Comparison of ENCODE assay signal across 8 cellular contexts in the genomic region with DNA sequence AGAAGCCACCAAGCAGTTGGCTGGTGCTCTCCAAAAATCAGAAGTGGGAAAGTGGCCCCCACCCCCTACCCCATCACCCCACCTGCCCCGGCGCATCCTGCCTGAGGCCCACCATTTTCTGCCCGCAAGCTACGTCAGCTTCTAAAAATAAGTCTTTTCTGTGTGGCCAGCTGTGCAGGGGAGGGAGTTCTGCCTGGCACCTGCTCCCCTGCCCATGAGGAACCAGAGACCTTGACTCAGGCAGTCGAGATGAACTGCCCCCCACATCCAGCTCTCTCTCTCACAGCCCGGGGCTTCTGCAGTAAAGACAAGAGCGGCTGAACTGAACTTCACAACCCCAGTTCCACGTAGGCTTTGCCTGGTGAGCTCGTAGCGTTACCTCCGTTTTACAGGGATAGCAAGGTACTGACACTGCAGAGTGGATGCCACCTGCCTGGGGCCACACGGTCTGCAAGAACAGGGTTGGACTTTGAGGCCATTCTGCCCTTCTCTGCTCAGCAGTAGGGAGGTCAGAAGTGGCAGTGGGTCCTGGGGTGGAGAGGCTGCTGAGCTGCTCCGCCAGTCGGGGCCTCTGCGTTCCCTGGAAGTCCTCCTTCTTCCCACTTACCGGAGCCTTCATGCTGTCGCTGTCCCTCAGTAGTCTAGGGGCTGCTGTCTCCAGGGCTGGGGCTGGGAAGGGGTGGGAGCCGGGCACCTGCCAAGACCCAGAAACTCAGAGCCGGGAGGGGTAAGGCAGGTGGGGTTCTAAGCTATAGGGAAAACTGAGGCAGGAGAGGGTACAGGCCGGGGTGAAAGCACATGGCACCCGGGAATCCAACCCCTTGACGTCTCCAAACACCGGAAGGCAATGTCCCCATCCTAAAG.
DNase-seq lines count a peak whose midpoint lies in the region; ATAC-seq lines count a peak whose summit lies in the region.

No MANE protein-coding gene starts in this region.

- H3K4me3 ChIP-seq in iPS-20b (ENCODE audit: low read length) (peak overlapping the region; percentile 74), subcutaneous abdominal adipose tissue (ENCODE audit: low read depth in 1 of 5, low read length in 5 of 5) (peak overlapping the region; percentile 78 to 86 (median 81))

- H3K9me3 ChIP-seq in iPS-20b (ENCODE audit: insufficient read depth, low read depth, low read length) (no peaks in the 10 kb centered on the region), subcutaneous abdominal adipose tissue (ENCODE audit: control insufficient read depth in 5 of 5, low read length in 5 of 5) (no peaks in the 10 kb centered on the region)

- H3K27me3 ChIP-seq in iPS-20b (ENCODE audit: insufficient read depth, low read length) = peaks cover 10% of the 10 kb centered on the region
- H3K27me3 ChIP-seq in subcutaneous abdominal adipose tissue (ENCODE audit: control insufficient read depth in 5 of 5, insufficient read depth in 4 of 5, low read length in 5 of 5) = peaks cover 0 to 2% (median 0%) of the 10 kb centered on the region in 5 donors

- peak overlapping the region; percentile 89 for H3K27ac Mint-ChIP-seq in activated naive CD8-positive, alpha-beta T cell

- H3K36me3 ChIP-seq in iPS-20b (ENCODE audit: insufficient read depth, low read depth, low read length) (0 out of 2 replicates have a peak, but pooled peaks cover 7% of the 10 kb centered on the region), subcutaneous abdominal adipose tissue (ENCODE audit: control insufficient read depth in 5 of 5, insufficient read depth in 5 of 5, low read length in 5 of 5) (peaks cover 0 to 19% (median 13%) of the 10 kb centered on the region in 5 donors)

- H3K9ac ChIP-seq in iPS-20b (ENCODE audit: low read depth, low read length) (peak overlapping the region; percentile 67; the same call in 1 of the 2 replicates), subcutaneous abdominal adipose tissue (ENCODE audit: low read length in 5 of 5) (peak overlapping the region; percentile 16 to 82 (median 63))

- H3K9me3 Mint-ChIP-seq in activated naive CD8-positive, alpha-beta T cell (ENCODE audit: low read depth) = no peaks in the 10 kb centered on the region

- H3K4me3 Mint-ChIP-seq in activated naive CD8-positive, alpha-beta T cell = peak overlapping the region; percentile 91

- H3K4me1 ChIP-seq in iPS-20b (ENCODE audit: insufficient read depth, low read length) (no peaks in the 10 kb centered on the region), subcutaneous abdominal adipose tissue (ENCODE audit: control insufficient read depth in 5 of 5, insufficient read depth in 5 of 5, low read length in 5 of 5) (peaks cover 15 to 53% (median 45%) of the 10 kb centered on the region in 5 donors)

- H3K27ac ChIP-seq in iPS-20b (ENCODE audit: low read length) = no peak overlapping the region
- H3K27ac ChIP-seq in subcutaneous abdominal adipose tissue (ENCODE audit: low read depth, low read length) = no peak overlapping the region

- DNase-seq in COLO668 (lab: John Stamatoyannopoulos, UW; ENCODE audit: unreplicated experiment) = peak; percentile 80
- DNase-seq in NOMO-1 treated with dmso at 0.1 percent for 144 hours (lab: John Stamatoyannopoulos, UW; ENCODE audit: unreplicated experiment) = no peak

- no peaks in the 10 kb centered on the region for H3K27me3 Mint-ChIP-seq in activated naive CD8-positive, alpha-beta T cell

- H3K4me1 Mint-ChIP-seq in activated naive CD8-positive, alpha-beta T cell (ENCODE audit: low read depth) = peaks cover 52% of the 10 kb centered on the region

- no peaks in the 10 kb centered on the region for H3K36me3 Mint-ChIP-seq in activated naive CD8-positive, alpha-beta T cell

- ATAC-seq in HG03432 (IDR thresholded peaks at IDR 0.05; ENCODE audit: unreplicated experiment) (peak; percentile 25), GM21723 (IDR thresholded peaks at IDR 0.05; ENCODE audit: unreplicated experiment) (no peak), HG03571 (IDR thresholded peaks at IDR 0.05; ENCODE audit: unreplicated experiment) (no peak)
